Comparison of ENCODE assay signal across 2 cellular contexts in genomic region chr1:157585984-157586383, GRCh38.
TF ChIP-seq lines count a peak whose summit lies in the region.

No MANE protein-coding gene starts in this region.

TF ChIP-seq in liver, 16 proteins besides CTCF, POLR2A, EP300 and RAD21:
- peak; percentile 90 for TF ChIP-seq REST (IDR thresholded peaks at IDR 0.05)
- TF ChIP-seq HNF4A (conservative IDR thresholded peaks at IDR 0.05): no peak
- no peak for TF ChIP-seq EGR1 (IDR thresholded peaks at IDR 0.05; ENCODE audit: low read depth in 2 of 2)

TF ChIP-seq in HepG2, 621 proteins besides CTCF, POLR2A, EP300 and RAD21:
- TF ChIP-seq REST (IDR thresholded peaks at IDR 0.05; ENCODE audit: borderline replicate concordance in 1 of 2, low read depth in 1 of 2, low read length in 2 of 2): peak in 1 of 2 experiments; percentile 67; a peak in 3 of 4 replicates
- TF ChIP-seq HOXA7 (CRISPR knock-in tag; IDR thresholded peaks at IDR 0.05): no peak
